8 cellular contexts compared by ENCODE assay signal in genomic region chrX:49230500-49231232, GRCh38. TPM values are rescaled to one million over a fixed set of nuclear protein-coding genes. Genes with fewer than 3 reads are reported as not detected.
A peak's percentile ranks its signal among the peaks of the same experiment; 100 is the strongest.
DNase-seq lines count a peak whose midpoint lies in the region; ATAC-seq, FAIRE-seq and TF ChIP-seq lines count a peak whose summit lies in the region.

No MANE protein-coding gene starts in this region.

- no peaks in the 10 kb centered on the region for H3K9me3 Mint-ChIP-seq in astrocyte (ENCODE audit: unreplicated experiment)

- no peak for ATAC-seq in GM18505 (IDR thresholded peaks at IDR 0.05; ENCODE audit: unreplicated experiment)
- ATAC-seq in HG03066 (IDR thresholded peaks at IDR 0.05; ENCODE audit: low read depth, unreplicated experiment): peak; percentile 68
- ATAC-seq in HG03135 (IDR thresholded peaks at IDR 0.05; ENCODE audit: unreplicated experiment): no peak

- H3K27me3 Mint-ChIP-seq in astrocyte (ENCODE audit: low read depth, unreplicated experiment): peaks cover 5% of the 10 kb centered on the region

- TF ChIP-seq CTCF in astrocyte (IDR thresholded peaks at IDR 0.05; ENCODE audit: insufficient read depth, low read depth, low read length): no peak
- peak; percentile 0 for TF ChIP-seq CTCF in kidney (IDR thresholded peaks at IDR 0.05; ENCODE audit: borderline replicate concordance, extremely low read depth, insufficient read depth)

- H3K9ac ChIP-seq in astrocyte (ENCODE audit: low read length) (no peak overlapping the region), kidney (ENCODE audit: low read length in 2 of 2) (no peak overlapping the region)

- intact Hi-C loops in kidney (cut with DNase I): no loop called here

- peak overlapping the region; percentile 40 for H3K4me3 Mint-ChIP-seq in astrocyte (ENCODE audit: unreplicated experiment)

- H3K27ac ChIP-seq in astrocyte (ENCODE audit: low read depth, low read length): no peak overlapping the region
- H3K27ac ChIP-seq in kidney (ENCODE audit: low read depth in 2 of 2, low read length in 2 of 2): peak overlapping the region in 1 of 2 donors; percentile 28

- TF ChIP-seq POLR2A in GM18505 (IDR thresholded peaks at IDR 0.05; ENCODE audit: borderline replicate concordance, extremely low read depth, insufficient read depth, insufficient read length): peak; percentile 18

- no peaks in the 10 kb centered on the region for H3K27me3 ChIP-seq in astrocyte (ENCODE audit: insufficient read depth, low read length)

- no peaks in the 10 kb centered on the region for H3K4me1 Mint-ChIP-seq in astrocyte (ENCODE audit: low read depth, unreplicated experiment)

- no peaks in the 10 kb centered on the region for H3K9me3 ChIP-seq in astrocyte (ENCODE audit: insufficient read depth, low read depth, low read length)
- no peaks in the 10 kb centered on the region for H3K9me3 ChIP-seq in kidney (ENCODE audit: control insufficient read depth in 1 of 2, low read length in 2 of 2)

- peak overlapping the region; percentile 54 for H3K4me2 ChIP-seq in astrocyte (ENCODE audit: low read length)

- no peaks in the 10 kb centered on the region for H3K79me2 ChIP-seq in astrocyte (ENCODE audit: insufficient read depth, low read length)

- H3K4me3 ChIP-seq in astrocyte (ENCODE audit: insufficient read depth, low read depth, low read length) (no peak overlapping the region), kidney (ENCODE audit: low read length in 2 of 2) (peak overlapping the region; percentile 32 to 34)

- H3K36me3 Mint-ChIP-seq in astrocyte (ENCODE audit: low read depth, unreplicated experiment): no peaks in the 10 kb centered on the region

- H3K36me3 ChIP-seq in astrocyte (ENCODE audit: insufficient read depth, low read length) (no peaks in the 10 kb centered on the region), kidney (ENCODE audit: control insufficient read depth in 1 of 2, insufficient read depth in 2 of 2, low read length in 2 of 2) (no peaks in the 10 kb centered on the region)

- H3K27ac Mint-ChIP-seq in astrocyte (ENCODE audit: unreplicated experiment): no peak overlapping the region

- peak; percentile 16 to 68 (median 27) for DNase-seq in T-helper 1 cell
- no peak for DNase-seq in astrocyte (ENCODE audit: low read depth)
- peak; percentile 91 for DNase-seq in kidney
- DNase-seq in stimulated activated CD4-positive, alpha-beta T cell treated with anti-CD3 and anti-CD28 coated beads, Interleukin-4, amount 100 ng/mL, for 24 hours: peak; percentile 57
- DNase-seq in HuH-7 (ENCODE audit: low spot score): no peak

- no peaks in the 10 kb centered on the region for H3K4me1 ChIP-seq in astrocyte (ENCODE audit: insufficient read depth, low read length)
- no peaks in the 10 kb centered on the region for H3K4me1 ChIP-seq in kidney (ENCODE audit: control insufficient read depth in 1 of 2, insufficient read depth in 1 of 2, low read depth in 1 of 2, low read length in 2 of 2)

- no peaks in the 10 kb centered on the region for H4K20me1 ChIP-seq in astrocyte (ENCODE audit: insufficient read depth, low read length)

- peak overlapping the region; percentile 26 for H2AFZ ChIP-seq in astrocyte (ENCODE audit: low read depth, low read length)

- FAIRE-seq in astrocyte (lab: Jason Lieb, UNC) (no peak), kidney (lab: Jason Lieb, UNC) (no peak)

RNA-seq across cellular contexts. Expression of gene CACNA1F, which starts 2.5 kb away (rescaled TPM):
- total RNA-seq in astrocyte (not detected in 2 replicates), kidney (0.25 TPM)
- 0.15 TPM for polyA plus RNA-seq in kidney (ENCODE audit: insufficient read depth, low read depth, low replicate concordance)

RNA-seq across cellular contexts. Expression of gene CCDC22, which starts 4.6 kb away (rescaled TPM):
- 11.7 and 12.3 TPM in 2 replicates for total RNA-seq in astrocyte
- 18.5 TPM for total RNA-seq in kidney
- polyA plus RNA-seq in kidney (ENCODE audit: insufficient read depth, low read depth, low replicate concordance): 13.4 TPM

RNA-seq across cellular contexts. Expression of gene SYP, which starts 30.7 kb away (rescaled TPM):
- total RNA-seq in astrocyte (1.6 and 1.9 TPM in 2 replicates), kidney (4.0 TPM)
- polyA plus RNA-seq in kidney (ENCODE audit: insufficient read depth, low read depth, low replicate concordance): 7.2 TPM

RNA-seq across cellular contexts. Expression of gene FOXP3, which starts 33.8 kb away (rescaled TPM):
- 0.09 and 0.12 TPM in 2 replicates for total RNA-seq in astrocyte
- 2.0 TPM for total RNA-seq in kidney
- 0.45 TPM for polyA plus RNA-seq in kidney (ENCODE audit: insufficient read depth, low read depth, low replicate concordance)

RNA-seq across cellular contexts. Expression of gene PPP1R3F, which starts 38.9 kb away (rescaled TPM):
- total RNA-seq in astrocyte: 5.6 and 6.6 TPM in 2 replicates
- total RNA-seq in kidney: 4.5 TPM
- 5.1 TPM for polyA plus RNA-seq in kidney (ENCODE audit: insufficient read depth, low read depth, low replicate concordance)

Comparison
In these comparisons a context has a peak if more than half of its experiments do, and no peak if none do; other contexts are left out.
1. DNase-seq: peak in T-helper 1 cell (5 of 5), kidney (single experiment) and stimulated activated CD4-positive, alpha-beta T cell treated with anti-CD3 and anti-CD28 coated beads, Interleukin-4, amount 100 ng/mL, for 24 hours (single experiment); none in astrocyte (single experiment) and HuH-7 (single experiment).